Comparison of ENCODE assay signal across 22 cellular contexts in the genomic region with DNA sequence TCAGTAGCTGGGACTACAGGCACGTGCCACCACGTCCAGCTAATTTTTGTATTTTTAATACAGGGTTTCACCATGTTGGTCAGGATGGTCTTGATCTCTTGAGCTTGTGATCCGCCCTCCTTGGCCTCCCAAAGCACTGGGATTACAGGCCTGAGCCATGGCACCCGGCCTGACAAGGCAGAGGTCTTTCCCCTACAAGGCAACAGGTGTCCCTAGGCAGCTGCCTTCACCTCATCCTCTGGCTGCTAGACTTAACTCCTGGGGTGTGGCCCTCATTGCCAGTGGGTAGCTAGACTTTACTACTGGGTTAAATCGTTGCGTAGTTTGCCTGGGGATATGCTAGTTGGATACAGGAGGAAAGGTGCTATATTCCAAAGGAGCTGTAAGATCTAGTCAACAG.
DNase-seq lines count a peak whose midpoint lies in the region; ATAC-seq and TF ChIP-seq lines count a peak whose summit lies in the region.
"Had no signal": no experiment of that assay in that cellular context is flagged by ENCODE, and none has a peak within 500 bp of the region (broad histone marks: within the 10 kb centered on the region; RNA-seq: fewer than 3 reads in every experiment).

No MANE protein-coding gene starts in this region.

- intact Hi-C loops in sigmoid colon (cut with DNase I) (no loop called here), OCI-LY7 (cut with micrococcal nuclease; ENCODE audit: unreplicated experiment) (no loop called here)

- no peaks in the 10 kb centered on the region for H3K36me3 Mint-ChIP-seq in endodermal cell (ENCODE audit: low read depth)
- H3K36me3 Mint-ChIP-seq: CD4-positive, CD25-positive, alpha-beta regulatory T cell; CD8-positive, alpha-beta memory T cell had no signal

- H3K4me1 ChIP-seq in HEK293 (ENCODE audit: control insufficient read depth, insufficient read depth, low read length): no peaks in the 10 kb centered on the region
- peaks cover 27% of the 10 kb centered on the region for H3K4me1 ChIP-seq in KMS-11 (ENCODE audit: low read depth, poor library complexity, severe bottlenecking)
- H3K4me1 ChIP-seq in endodermal cell (ENCODE audit: control insufficient read depth, insufficient read depth, low read length): peaks cover 9% of the 10 kb centered on the region
- no peaks in the 10 kb centered on the region for H3K4me1 ChIP-seq in sigmoid colon
- H3K4me1 ChIP-seq in OCI-LY7 (ENCODE audit: insufficient read depth, low read length, poor library complexity, severe bottlenecking): no peaks in the 10 kb centered on the region
- H3K4me1 ChIP-seq: BE2C had no signal

- H3K27ac ChIP-seq in HEK293 (ENCODE audit: extremely low read depth, low read depth, low read length) (no peak overlapping the region), KMS-11 (peak overlapping the region; percentile 86), endodermal cell (ENCODE audit: low read depth, low read length) (no peak overlapping the region), sigmoid colon (no peak overlapping the region), OCI-LY7 (ENCODE audit: low read depth, low read length, poor library complexity, severe bottlenecking) (no peak overlapping the region)

- H3K27me3 ChIP-seq in KMS-11 (ENCODE audit: insufficient read depth, low read depth) (no peaks in the 10 kb centered on the region), endodermal cell (ENCODE audit: control insufficient read depth, insufficient read depth, low read length, poor library complexity, severe bottlenecking) (no peaks in the 10 kb centered on the region), sigmoid colon (no peaks in the 10 kb centered on the region)
- H3K27me3 ChIP-seq: BE2C had no signal

- no TSS peak for BruUV-seq in OCI-LY7 (replicated peaks; lab: Mats Ljungman, UMichigan)

- POLR2A ChIA-PET in HEK293 (lab: Yijun Ruan, JAX) (interaction anchor here (0.7 kb wide), 1 partner anchor 67 kb away, joined by 10 read pairs; no protein-coding TSS in a partner anchor), OCI-LY7 (lab: Charles Lee) (no interaction called here)

- H3K4me2 ChIP-seq in KMS-11: no peak overlapping the region; the same call in 1 of the 2 replicates
- H3K4me2 ChIP-seq in OCI-LY7 (ENCODE audit: low read length): no peak overlapping the region
- H3K4me2 ChIP-seq: GM23338 had no signal

- H3K4me3 ChIP-seq in HEK293 (ENCODE audit: low read depth, low read length) (no peak overlapping the region), KMS-11 (IDR thresholded peaks at IDR 0.05; ENCODE audit: insufficient read depth, low read depth, low read length) (no peak overlapping the region), endodermal cell (ENCODE audit: low read length) (no peak overlapping the region), sigmoid colon (no peak overlapping the region), OCI-LY7 (ENCODE audit: low read depth, low read length, poor library complexity, severe bottlenecking) (no peak overlapping the region)
- H3K4me3 ChIP-seq: GM12878, GM23338 had no signal

- 79 to 90% methylated on average over 6 of the region's 6 CpGs for WGBS in endodermal cell (ENCODE audit: insufficient coverage in 1 of 2, insufficient read length in 1 of 2), 2 experiments
- 59 to 89% methylated on average over 6 of the region's 6 CpGs for WGBS in sigmoid colon, 2 donors

- H3K4me3 Mint-ChIP-seq in endodermal cell: no peak overlapping the region
- H3K4me3 Mint-ChIP-seq: CD4-positive, CD25-positive, alpha-beta regulatory T cell; CD8-positive, alpha-beta memory T cell; GM23338; HFFc6 had no signal

- H3K9me2 ChIP-seq in OCI-LY7 (ENCODE audit: insufficient read depth, low read length): no peaks in the 10 kb centered on the region

- TF ChIP-seq CTCF in HEK293 (tag by site-specific recombination; IDR thresholded peaks at IDR 0.05) (no peak), KMS-11 (conservative IDR thresholded peaks at IDR 0.05; ENCODE audit: low read depth, low read length) (no peak), endodermal cell (conservative IDR thresholded peaks at IDR 0.05) (no peak), sigmoid colon (IDR thresholded peaks at IDR 0.05) (no peak), OCI-LY7 (conservative IDR thresholded peaks at IDR 0.05; ENCODE audit: low read length) (no peak)

- peaks cover 10% of the 10 kb centered on the region for H3K27me3 Mint-ChIP-seq in endodermal cell (ENCODE audit: insufficient read depth)

- ATAC-seq in GM19324 (IDR thresholded peaks at IDR 0.05; ENCODE audit: low FRiP score, unreplicated experiment): no peak
- ATAC-seq: GM12878, GM23338 had no signal

- no peak for TF ChIP-seq EP300 in sigmoid colon (IDR thresholded peaks at IDR 0.05)

- peak overlapping the region; percentile 55; the same call in 1 of the 2 replicates for H2AFZ ChIP-seq in KMS-11 (ENCODE audit: low read depth)
- no peak overlapping the region for H2AFZ ChIP-seq in OCI-LY7 (ENCODE audit: low read length)
- H2AFZ ChIP-seq: GM23338 had no signal

- H3K9ac ChIP-seq in KMS-11 (peak overlapping the region; percentile 51; the same call in 1 of the 2 replicates), endodermal cell (ENCODE audit: extremely low read depth, low read length, poor library complexity, severe bottlenecking) (no peak overlapping the region)

- H3K4me1 Mint-ChIP-seq in endodermal cell: peaks cover 4% of the 10 kb centered on the region
- H3K4me1 Mint-ChIP-seq: CD4-positive, CD25-positive, alpha-beta regulatory T cell; CD8-positive, alpha-beta memory T cell; GM23338 had no signal

- H3K9me3 Mint-ChIP-seq in endodermal cell: peaks cover 11% of the 10 kb centered on the region

- no peak overlapping the region for H3K27ac Mint-ChIP-seq in endodermal cell
- H3K27ac Mint-ChIP-seq: CD4-positive, CD25-positive, alpha-beta regulatory T cell; CD8-positive, alpha-beta memory T cell; GM23338; HFFc6 had no signal

- no peaks in the 10 kb centered on the region for H3K9me3 ChIP-seq in HEK293 (ENCODE audit: control insufficient read depth, insufficient read depth, low read depth, low read length)
- no peaks in the 10 kb centered on the region for H3K9me3 ChIP-seq in endodermal cell (ENCODE audit: control insufficient read depth, low read length)
- H3K9me3 ChIP-seq in sigmoid colon: no peaks in the 10 kb centered on the region
- no peaks in the 10 kb centered on the region for H3K9me3 ChIP-seq in OCI-LY7 (ENCODE audit: low read length)
- H3K9me3 ChIP-seq: BE2C had no signal

- DNase-seq in endodermal cell: peak; percentile 17
- peak; percentile 26 for DNase-seq in sigmoid colon
- DNase-seq in OCI-LY7 (ENCODE audit: low spot score): no peak
- DNase-seq in NCI-H2107 (lab: John Stamatoyannopoulos, UW): no peak
- DNase-seq: ACHN; BE2C; C1 segment of cervical spinal cord; CD4-positive, CD25-positive, alpha-beta regulatory T cell; CD8-positive, alpha-beta memory T cell; COR-L47; DMS 273 treated with DMSO at 0.1 percent for 48 hours; DMS53; DND-41; EL; HCEC 1CT; HFFc6; IMR-90 had no signal

- H4K20me1 ChIP-seq in KMS-11 (ENCODE audit: insufficient read depth) (no peaks in the 10 kb centered on the region), OCI-LY7 (ENCODE audit: insufficient read depth, low read length) (no peaks in the 10 kb centered on the region)

- no peaks in the 10 kb centered on the region for H3K36me3 ChIP-seq in HEK293 (ENCODE audit: control insufficient read depth in 2 of 2, insufficient read depth in 1 of 2, low read length in 2 of 2)
- H3K36me3 ChIP-seq in KMS-11 (ENCODE audit: insufficient read depth): no peaks in the 10 kb centered on the region
- H3K36me3 ChIP-seq in endodermal cell (ENCODE audit: control insufficient read depth, insufficient read depth, low read length): no peaks in the 10 kb centered on the region
- no peaks in the 10 kb centered on the region for H3K36me3 ChIP-seq in sigmoid colon
- no peaks in the 10 kb centered on the region for H3K36me3 ChIP-seq in OCI-LY7 (ENCODE audit: insufficient read depth, low read length)
- H3K36me3 ChIP-seq: BE2C had no signal

- H3K79me2 ChIP-seq in KMS-11 (ENCODE audit: insufficient read depth, low read depth) (no peaks in the 10 kb centered on the region), OCI-LY7 (ENCODE audit: insufficient read depth, low read depth, low read length) (no peaks in the 10 kb centered on the region)

- CTCF ChIA-PET in HEK293 (lab: Yijun Ruan, JAX) (interaction anchor here (0.8 to 1.2 kb wide), 2 partner anchors 8 to 67 kb away, joined by 3 read pairs; no protein-coding TSS in a partner anchor), OCI-LY7 (lab: Charles Lee; ENCODE audit: unreplicated experiment) (interaction anchor here (0.6 kb wide), 1 partner anchor 100 kb away, joined by 3 read pairs; no protein-coding TSS in a partner anchor)

- TF ChIP-seq POLR2A in sigmoid colon (IDR thresholded peaks at IDR 0.05): no peak

TF ChIP-seq in HEK293, 187 proteins besides CTCF, POLR2A, EP300 and RAD21:
- TF ChIP-seq SCRT1 (tag by site-specific recombination; IDR thresholded peaks at IDR 0.05; ENCODE audit: borderline replicate concordance) (peak; percentile 92), SCRT2 (tag by site-specific recombination; IDR thresholded peaks at IDR 0.05) (peak; percentile 94), ZNF112 (tag by site-specific recombination; IDR thresholded peaks at IDR 0.05) (no peak)

Comparison
In these comparisons a context has a peak if more than half of its experiments do, and no peak if none do; other contexts are left out.
1. DNase-seq: peak in endodermal cell (single experiment) and sigmoid colon (single experiment); none in OCI-LY7 (single experiment) and NCI-H2107 (single experiment).